ENCODE assay signal across 11 cellular contexts in genomic region chr5:159038907-159039306, GRCh38.
A peak's percentile ranks its signal among the peaks of the same experiment; 100 is the strongest.
DNase-seq lines count a peak whose midpoint lies in the region; ATAC-seq and TF ChIP-seq lines count a peak whose summit lies in the region.
"Had no signal": no experiment of that assay in that cellular context is flagged by ENCODE, and none has a peak within 500 bp of the region (broad histone marks: within the 10 kb centered on the region; RNA-seq: fewer than 3 reads in every experiment).

No MANE protein-coding gene starts in this region.

- TF ChIP-seq CTCF in AG09319 (IDR thresholded peaks at IDR 0.05; ENCODE audit: low read depth, low read length) (no peak), GM23338 (conservative IDR thresholded peaks at IDR 0.05; ENCODE audit: low read depth in 2 of 2) (no peak), astrocyte of the cerebellum (IDR thresholded peaks at IDR 0.05; ENCODE audit: low read depth, low read length, missing control alignments) (no peak), glutamatergic neuron (IDR thresholded peaks at IDR 0.05; ENCODE audit: partially characterized antibody, unreplicated experiment) (no peak)

- H3K4me3 ChIP-seq in GM23338 (no peak overlapping the region), astrocyte of the cerebellum (ENCODE audit: low read depth, low read length) (no peak overlapping the region)
- H3K4me3 ChIP-seq: right lobe of liver had no signal

- H3K4me1 Mint-ChIP-seq in GM23338 (peaks cover 11% of the 10 kb centered on the region), glutamatergic neuron (ENCODE audit: low read depth, unreplicated experiment) (peaks cover 37% of the 10 kb centered on the region)
- H3K4me1 Mint-ChIP-seq: CD4-positive, alpha-beta memory T cell had no signal

- no peaks in the 10 kb centered on the region for H3F3A ChIP-seq in GM23338 (replicated peaks; ENCODE audit: low read depth)

- in situ Hi-C loops in astrocyte of the cerebellum (cut with HindIII; ENCODE audit: low sequenced_read_pairs): no loop called here

- no peak overlapping the region for H3K27ac ChIP-seq in GM23338 (ENCODE audit: low read depth)
- H3K27ac ChIP-seq: right lobe of liver had no signal

- H3K4me1 ChIP-seq in GM23338 (ENCODE audit: insufficient read depth): peaks cover 9% of the 10 kb centered on the region; the same call in 1 of the 2 replicates

- H3K36me3 Mint-ChIP-seq in GM23338 (ENCODE audit: low read depth): no peaks in the 10 kb centered on the region; the same call in 2 of the 3 replicates
- H3K36me3 Mint-ChIP-seq in glutamatergic neuron (ENCODE audit: unreplicated experiment): peaks cover 12% of the 10 kb centered on the region

- H3K36me3 ChIP-seq in GM23338 (ENCODE audit: insufficient read depth): no peaks in the 10 kb centered on the region
- H3K36me3 ChIP-seq: right lobe of liver had no signal

- DNase-seq in AG09319 (ENCODE audit: extremely low read depth, low read depth) (peak; percentile 68), GM23338 (ENCODE audit: low spot score) (no peak), astrocyte of the cerebellum (ENCODE audit: low read depth) (peak; percentile 92), non-pigmented ciliary epithelial cell (ENCODE audit: low read depth) (peak; percentile 50), HuH-7.5 (ENCODE audit: low spot score) (no peak), anterior cingulate cortex (lab: John Stamatoyannopoulos, UW) (no peak), glutamatergic neuron (no peak), superior temporal gyrus (ENCODE audit: extremely low spot score) (no peak)
- DNase-seq: CD4-positive, alpha-beta memory T cell; PC-3; right lobe of liver had no signal

- H3K79me2 ChIP-seq in GM23338 (replicated peaks; ENCODE audit: insufficient read depth): no peaks in the 10 kb centered on the region

- H3K27me3 Mint-ChIP-seq in GM23338 (ENCODE audit: insufficient read depth, low read depth, poor library complexity) (no peaks in the 10 kb centered on the region), glutamatergic neuron (ENCODE audit: unreplicated experiment) (peaks cover 3% of the 10 kb centered on the region)

- no peaks in the 10 kb centered on the region for H3K9me2 ChIP-seq in GM23338 (ENCODE audit: insufficient read depth)

- no peaks in the 10 kb centered on the region for H4K20me1 ChIP-seq in GM23338 (replicated peaks; ENCODE audit: insufficient read depth)

- no peak for ATAC-seq in GM23338
- ATAC-seq: PC-3, right lobe of liver had no signal

- peak overlapping the region; percentile 43; the same call in 1 of the 2 replicates for H2AFZ ChIP-seq in GM23338

- H3K27me3 ChIP-seq in GM23338 (ENCODE audit: insufficient read depth): no peaks in the 10 kb centered on the region
- H3K27me3 ChIP-seq: right lobe of liver had no signal

- H3K27ac Mint-ChIP-seq in GM23338 (no peak overlapping the region), glutamatergic neuron (ENCODE audit: unreplicated experiment) (no peak overlapping the region)

- H3K4me3 Mint-ChIP-seq in GM23338 (no peak overlapping the region), glutamatergic neuron (ENCODE audit: unreplicated experiment) (no peak overlapping the region)
- H3K4me3 Mint-ChIP-seq: CD4-positive, alpha-beta memory T cell had no signal

- H3K9me3 Mint-ChIP-seq in GM23338 (peaks cover 5% of the 10 kb centered on the region; the same call in 2 of the 3 replicates), glutamatergic neuron (ENCODE audit: unreplicated experiment) (peaks cover 15% of the 10 kb centered on the region)

- H3K4me2 ChIP-seq in GM23338: no peak overlapping the region

TF ChIP-seq in GM23338, 12 proteins besides CTCF, POLR2A, EP300 and RAD21:
- no peak for TF ChIP-seq ZNF331 (CRISPR knock-in tag; IDR thresholded peaks at IDR 0.05; ENCODE audit: low read depth)
- TF ChIP-seq ZNF114 (CRISPR knock-in tag; IDR thresholded peaks at IDR 0.05): no peak
- TF ChIP-seq EZH2phosphoT487 (IDR thresholded peaks at IDR 0.05; ENCODE audit: unreplicated experiment): no peak
- no peak for TF ChIP-seq REST (IDR thresholded peaks at IDR 0.05; ENCODE audit: unreplicated experiment)

Comparison
In these comparisons a context has a peak if more than half of its experiments do, and no peak if none do; other contexts are left out.
1. DNase-seq: peak in AG09319 (single experiment), astrocyte of the cerebellum (single experiment) and non-pigmented ciliary epithelial cell (single experiment); none in GM23338 (single experiment), HuH-7.5 (single experiment), anterior cingulate cortex (0 of 58), glutamatergic neuron (single experiment) and superior temporal gyrus (single experiment).